ENCODE assay signal across 8 cellular contexts in the genomic region with DNA sequence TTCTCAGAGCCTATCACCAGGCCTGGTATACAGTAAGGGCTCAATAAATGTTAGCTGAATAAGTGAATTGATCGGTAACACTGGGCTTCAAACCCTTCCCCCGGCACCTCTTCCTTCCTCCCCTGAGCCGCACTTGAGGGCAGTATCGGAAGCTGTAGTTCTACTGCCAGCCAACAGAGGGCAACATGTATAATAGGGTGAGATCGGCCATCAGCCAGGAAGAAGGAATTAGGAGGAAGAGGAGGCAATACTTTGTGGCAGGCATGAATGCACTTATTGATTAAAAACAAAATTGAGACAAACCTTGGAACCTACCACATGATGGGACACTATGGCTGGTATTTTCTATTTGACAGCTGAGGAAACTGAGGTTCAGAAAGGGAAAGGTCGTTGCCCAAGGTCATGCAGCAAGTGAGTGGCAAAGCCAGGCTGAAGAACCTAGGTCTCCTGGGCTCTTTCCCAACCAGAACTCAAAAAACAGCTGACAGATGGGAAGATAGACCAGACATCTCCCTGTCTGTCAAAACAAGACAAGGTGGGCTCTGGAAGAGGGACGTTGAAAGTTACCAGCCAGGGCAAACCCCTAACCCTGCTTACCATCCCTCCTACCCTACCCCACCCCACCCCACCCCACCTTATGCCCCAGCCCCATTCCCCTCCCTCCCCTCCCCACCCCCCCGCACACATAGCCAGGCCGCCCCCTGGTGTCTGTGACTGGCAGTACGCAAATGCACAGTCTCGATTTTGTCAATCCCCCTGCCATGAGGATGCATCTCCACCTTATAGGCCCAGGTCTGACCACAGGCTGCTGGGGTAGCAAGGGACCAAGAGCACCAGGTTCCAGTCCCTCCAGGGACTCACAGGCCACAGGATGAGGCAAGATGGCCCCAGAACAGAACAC.
A peak's percentile ranks its signal among the peaks of the same experiment; 100 is the strongest.
DNase-seq lines count a peak whose midpoint lies in the region; ATAC-seq, FAIRE-seq and TF ChIP-seq lines count a peak whose summit lies in the region.

No MANE protein-coding gene starts in this region.

- H3K9ac ChIP-seq in kidney (ENCODE audit: low read length in 2 of 2): no peak overlapping the region

- 45 to 59% (median 48%) methylated on average over 7 to 11 of the region's 11 CpGs for WGBS in adrenal gland, 4 donors

- H3K4me3 Mint-ChIP-seq in CD8-positive, alpha-beta T cell: peak overlapping the region; percentile 5
- H3K4me3 Mint-ChIP-seq in T-helper 1 cell treated with Interleukin-12 subunit alpha and Interleukin-12 subunit beta and Interleukin-4 antibody, amounts not matched to agents 30 μg/mL and 1 μg/mL, for 36 hours: no peak overlapping the region

- H3K4me3 ChIP-seq in CD8-positive, alpha-beta T cell (ENCODE audit: low read depth, low read length): no peak overlapping the region
- H3K4me3 ChIP-seq in adrenal gland: no peak overlapping the region
- no peak overlapping the region for H3K4me3 ChIP-seq in kidney (ENCODE audit: low read length in 2 of 2)

- H3K9me3 ChIP-seq in CD8-positive, alpha-beta T cell (ENCODE audit: low read length): no peaks in the 10 kb centered on the region
- no peaks in the 10 kb centered on the region for H3K9me3 ChIP-seq in adrenal gland (replicated peaks in 1 of 3)
- H3K9me3 ChIP-seq in kidney (ENCODE audit: control insufficient read depth in 1 of 2, low read length in 2 of 2): no peaks in the 10 kb centered on the region

- H3K27ac ChIP-seq in CD8-positive, alpha-beta T cell (ENCODE audit: low read depth, low read length): no peak overlapping the region
- H3K27ac ChIP-seq in adrenal gland (no peak overlapping the region), kidney (ENCODE audit: low read depth in 2 of 2, low read length in 2 of 2) (no peak overlapping the region)

- CTCF ChIA-PET in CD8-positive, alpha-beta T cell (lab: Charles Lee): interaction anchor here (0.7 to 10.2 kb wide), 59 partner anchors 10 to 1603 kb away, joined by 3 to 163 read pairs (median 6); partner anchors contain the start of gene RUNX3

- peaks cover 52% of the 10 kb centered on the region for H3K4me1 Mint-ChIP-seq in CD8-positive, alpha-beta T cell (ENCODE audit: low read depth)
- H3K4me1 Mint-ChIP-seq in T-helper 1 cell treated with Interleukin-12 subunit alpha and Interleukin-12 subunit beta and Interleukin-4 antibody, amounts not matched to agents 30 μg/mL and 1 μg/mL, for 36 hours (ENCODE audit: low read depth): peaks cover 40% of the 10 kb centered on the region

- TF ChIP-seq POLR2A in adrenal gland (IDR thresholded peaks at IDR 0.05): no peak

- peak in 6 of 7 experiments; percentile 59 to 79 (median 69) for DNase-seq in CD8-positive, alpha-beta T cell
- DNase-seq in HT-29 (ENCODE audit: low spot score) (peak; percentile 18), adrenal gland (peak in 6 of 7 donors; percentile 31 to 59 (median 40)), kidney (peak; percentile 71), OCI-M2 (lab: John Stamatoyannopoulos, UW; ENCODE audit: unreplicated experiment) (no peak), medulla oblongata (ENCODE audit: extremely low spot score) (no peak)
- peak; percentile 60 for DNase-seq in stimulated activated naive CD4-positive, alpha-beta T cell treated with Interleukin-2 at 50 U/mL for 16 hours (lab: John Stamatoyannopoulos, UW)

- intact Hi-C loops in CD8-positive, alpha-beta T cell (cut with DNase I, micrococcal nuclease): loop anchor here (1.0 to 5.0 kb wide), 7 partner anchors 15 to 189 kb away; no protein-coding TSS in a partner anchor
- intact Hi-C loops in adrenal gland (cut with DNase I) (loop anchor here (10.0 kb wide), 2 partner anchors 103 to 193 kb away; partner anchors contain the start of gene RUNX3 (in 1 of the 2)), kidney (cut with DNase I) (no loop called here)

- POLR2A ChIA-PET in CD8-positive, alpha-beta T cell (lab: Charles Lee): interaction anchor here (0.7 to 2.6 kb wide), 15 partner anchors 15 to 189 kb away, joined by 3 to 25 read pairs (median 4); partner anchors contain the start of gene RUNX3

- no peaks in the 10 kb centered on the region for H3K27me3 Mint-ChIP-seq in CD8-positive, alpha-beta T cell (ENCODE audit: low read depth)
- peaks cover 17% of the 10 kb centered on the region for H3K27me3 Mint-ChIP-seq in T-helper 1 cell treated with Interleukin-12 subunit alpha and Interleukin-12 subunit beta and Interleukin-4 antibody, amounts not matched to agents 30 μg/mL and 1 μg/mL, for 36 hours (ENCODE audit: low read depth)

- H3K36me3 Mint-ChIP-seq in CD8-positive, alpha-beta T cell: no peaks in the 10 kb centered on the region
- no peaks in the 10 kb centered on the region for H3K36me3 Mint-ChIP-seq in T-helper 1 cell treated with Interleukin-12 subunit alpha and Interleukin-12 subunit beta and Interleukin-4 antibody, amounts not matched to agents 30 μg/mL and 1 μg/mL, for 36 hours (ENCODE audit: low read depth)

- H3K4me1 ChIP-seq in CD8-positive, alpha-beta T cell (ENCODE audit: insufficient read depth, low read length): peaks cover 65% of the 10 kb centered on the region
- no peaks in the 10 kb centered on the region for H3K4me1 ChIP-seq in adrenal gland (replicated peaks in 1 of 2)
- H3K4me1 ChIP-seq in kidney (ENCODE audit: control insufficient read depth in 1 of 2, insufficient read depth in 1 of 2, low read depth in 1 of 2, low read length in 2 of 2): no peaks in the 10 kb centered on the region

- H3K9me3 Mint-ChIP-seq in CD8-positive, alpha-beta T cell: no peaks in the 10 kb centered on the region
- no peaks in the 10 kb centered on the region for H3K9me3 Mint-ChIP-seq in T-helper 1 cell treated with Interleukin-12 subunit alpha and Interleukin-12 subunit beta and Interleukin-4 antibody, amounts not matched to agents 30 μg/mL and 1 μg/mL, for 36 hours

- no peak overlapping the region for H3K27ac Mint-ChIP-seq in CD8-positive, alpha-beta T cell
- H3K27ac Mint-ChIP-seq in T-helper 1 cell treated with Interleukin-12 subunit alpha and Interleukin-12 subunit beta and Interleukin-4 antibody, amounts not matched to agents 30 μg/mL and 1 μg/mL, for 36 hours: peak overlapping the region; percentile 33

- peak; percentile 72 for TF ChIP-seq CTCF in CD8-positive, alpha-beta T cell (IDR thresholded peaks at IDR 0.05)
- TF ChIP-seq CTCF in adrenal gland (IDR thresholded peaks at IDR 0.05) (peak; percentile 38 to 68 (median 60)), kidney (IDR thresholded peaks at IDR 0.05; ENCODE audit: borderline replicate concordance, extremely low read depth, insufficient read depth) (peak; percentile 43)

- FAIRE-seq in kidney (lab: Jason Lieb, UNC): no peak

- ATAC-seq in CD8-positive, alpha-beta T cell: peak; percentile 47

- no peaks in the 10 kb centered on the region for H3K27me3 ChIP-seq in CD8-positive, alpha-beta T cell (ENCODE audit: insufficient read depth, low read length)
- peaks cover 5% of the 10 kb centered on the region for H3K27me3 ChIP-seq in adrenal gland

- H3K36me3 ChIP-seq in CD8-positive, alpha-beta T cell (ENCODE audit: insufficient read depth, low read length): no peaks in the 10 kb centered on the region
- H3K36me3 ChIP-seq in adrenal gland (replicated peaks in 1 of 2) (no peaks in the 10 kb centered on the region), kidney (ENCODE audit: control insufficient read depth in 1 of 2, insufficient read depth in 2 of 2, low read length in 2 of 2) (no peaks in the 10 kb centered on the region)

Comparison
In these comparisons a context has a peak if more than half of its experiments do, and no peak if none do; other contexts are left out.
1. DNase-seq: peak in CD8-positive, alpha-beta T cell (6 of 7), HT-29 (single experiment), adrenal gland (6 of 7), kidney (single experiment) and stimulated activated naive CD4-positive, alpha-beta T cell treated with Interleukin-2 at 50 U/mL for 16 hours (single experiment); none in OCI-M2 (single experiment) and medulla oblongata (single experiment).
2. Peak in every context shown above with its lines, with median percentiles within 50 percentile points of each other: CTCF ChIP-seq.